ENCODE assay signal across 8 cellular contexts in genomic region chr11:34174411-34175041, GRCh38.
DNase-seq lines count a peak whose midpoint lies in the region; ATAC-seq and TF ChIP-seq lines count a peak whose summit lies in the region.

No MANE protein-coding gene starts in this region.

- no TSS peak for BruUV-seq in MCF 10A (replicated peaks; lab: Mats Ljungman, UMichigan)

- H3K27ac ChIP-seq in VCaP, result peak overlapping the region; percentile 55

- H3K4me3 Mint-ChIP-seq in MCF 10A (ENCODE audit: unreplicated experiment), result peak overlapping the region; percentile 45
- peak overlapping the region; percentile 9 to 73 (median 62) for H3K4me3 Mint-ChIP-seq in immature natural killer cell

- DNase-seq in NCI-H524 (lab: John Stamatoyannopoulos, UW) (peak; percentile 37 to 74), NCI-H524 treated with DMSO at 0.1 percent for 48 hours (lab: John Stamatoyannopoulos, UW) (no peak), NCI-H2029 treated with DMSO at 0.1 percent for 48 hours (lab: John Stamatoyannopoulos, UW) (peak; percentile 37), MCF 10A (ENCODE audit: unreplicated experiment) (peak; percentile 76), immature natural killer cell (peak; percentile 65 to 72 (median 71))
- peak; percentile 82 for DNase-seq in stimulated activated CD4-positive, alpha-beta T cell treated with anti-CD3 and anti-CD28 coated beads, Interleukin-12 subunit alpha, Interleukin-12 subunit beta, amount 100 ng/mL, for 4 hours

- intact Hi-C loops in MCF 10A (cut with micrococcal nuclease), result loop anchor here (1.0 to 5.0 kb wide), 4 partner anchors 42 to 318 kb away; no protein-coding TSS in a partner anchor

- CTCF ChIA-PET in MCF 10A (lab: Yijun Ruan, JAX), result interaction anchor here (0.6 to 6.7 kb wide), 54 partner anchors 8 to 1960 kb away, joined by 3 to 108 read pairs (median 4); partner anchors contain the start of gene ABTB2

- H3K9me3 Mint-ChIP-seq in MCF 10A (ENCODE audit: unreplicated experiment) (no peaks in the 10 kb centered on the region), immature natural killer cell (no peaks in the 10 kb centered on the region)

- TF ChIP-seq CTCF in VCaP (conservative IDR thresholded peaks at IDR 0.05) (peak; percentile 98), MCF 10A (IDR thresholded peaks at IDR 0.05; ENCODE audit: unreplicated experiment) (peak; percentile 96)

- POLR2A ChIA-PET in MCF 10A (lab: Yijun Ruan, JAX), result interaction anchor here (0.6 to 1.7 kb wide), 5 partner anchors 19 to 183 kb away, joined by 3 to 12 read pairs (median 4); partner anchors contain the start of gene ABTB2

- no peaks in the 10 kb centered on the region for H3K4me1 Mint-ChIP-seq in MCF 10A (ENCODE audit: insufficient read depth, unreplicated experiment)
- H3K4me1 Mint-ChIP-seq in immature natural killer cell, result peaks cover 0 to 5% of the 10 kb centered on the region in 2 donors

- ATAC-seq in HG02870 (IDR thresholded peaks at IDR 0.05; ENCODE audit: unreplicated experiment), result peak; percentile 81

- H3K27ac Mint-ChIP-seq in MCF 10A (ENCODE audit: low read depth, unreplicated experiment), result no peak overlapping the region
- no peak overlapping the region for H3K27ac Mint-ChIP-seq in immature natural killer cell

- H3K27me3 Mint-ChIP-seq in MCF 10A (ENCODE audit: insufficient read depth, unreplicated experiment) (no peaks in the 10 kb centered on the region), immature natural killer cell (ENCODE audit: low read depth in 3 of 3) (peaks cover 2 to 4% (median 3%) of the 10 kb centered on the region in 3 donors)

- H3K36me3 Mint-ChIP-seq in MCF 10A (ENCODE audit: insufficient read depth, unreplicated experiment), result no peaks in the 10 kb centered on the region
- H3K36me3 Mint-ChIP-seq in immature natural killer cell, result no peaks in the 10 kb centered on the region
